Comparison of ENCODE assay signal across 31 cellular contexts in the genomic region with DNA sequence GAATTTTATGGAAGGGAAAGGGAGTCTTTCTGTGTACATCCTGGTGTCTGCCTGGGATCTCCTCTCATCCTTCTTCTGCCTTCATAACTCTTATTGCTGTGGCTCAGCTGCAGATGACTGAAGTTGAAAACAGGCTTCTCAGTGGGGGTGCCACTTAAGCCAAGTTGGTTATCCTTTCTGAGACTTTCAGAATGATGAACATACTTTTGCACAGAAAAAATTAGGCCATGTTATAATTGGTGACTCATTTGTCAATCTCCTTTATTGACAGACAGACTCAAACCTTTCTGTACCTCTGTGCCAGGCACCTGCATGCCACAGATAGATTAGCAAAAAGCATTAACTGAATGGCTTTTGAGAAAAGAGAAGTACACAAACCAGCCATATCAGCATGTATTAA.
"Had no signal": no experiment of that assay in that cellular context is flagged by ENCODE, and none has a peak within 500 bp of the region (broad histone marks: within the 10 kb centered on the region; RNA-seq: fewer than 3 reads in every experiment).

No MANE protein-coding gene starts in this region.

- H3K27ac ChIP-seq: adrenal gland, body of pancreas, brain microvascular endothelial cell, breast epithelium, VCaP had no signal

- ATAC-seq: activated CD8-positive, alpha-beta T cell treated with anti-CD3 and anti-CD28 coated beads for 36 hours; activated naive CD4-positive, alpha-beta T cell treated with anti-CD3 and anti-CD28 coated beads, Interleukin-2, amount 50 U/mL, for 72 hours; activated T-cell treated with anti-CD3 and anti-CD28 coated beads, Interleukin-2, amount 50 U/mL, for 4 hours; activated T-cell treated with anti-CD3 and anti-CD28 coated beads, Interleukin-2, amount 50 U/mL, for 72 hours; activated T-helper 17 cell treated with anti-CD3 and anti-CD28 coated beads, Interleukin-2, amount 50 U/mL, for 72 hours; body of pancreas had no signal

- H3K36me3 ChIP-seq: adrenal gland, brain microvascular endothelial cell, breast epithelium had no signal

- H3K4me1 ChIP-seq: adrenal gland, body of pancreas, breast epithelium had no signal

- H3K27me3 ChIP-seq: adrenal gland, body of pancreas, brain microvascular endothelial cell, breast epithelium had no signal

- DNase-seq: activated B cell treated with CpG ODN at 0.5 μM for 24 hours; activated CD4-positive, alpha-beta memory T cell treated with anti-CD3 and anti-CD28 coated beads for 36 hours; activated CD4-positive, alpha-beta T cell treated with anti-CD3 and anti-CD28 coated beads for 4 hours; activated CD4-positive, alpha-beta T cell treated with anti-CD3 and anti-CD28 coated beads, Interleukin-2, amount 10 ng/mL, durations not matched to agents 24 days and 14 days; activated CD4-positive, alpha-beta T cell treated with anti-CD3 and anti-CD28 coated beads, Interleukin-2, amount 50 U/mL, for 1 hour; activated CD4-positive, alpha-beta T cell treated with anti-CD3 and anti-CD28 coated beads, Interleukin-2, amount 50 U/mL, for 4 hours; activated CD4-positive, CD25-positive, alpha-beta regulatory T cell treated with anti-CD3 and anti-CD28 coated beads, Interleukin-2, amount 50 U/mL, for 72 hours; activated CD8-positive, alpha-beta memory T cell treated with anti-CD3 and anti-CD28 coated beads, Interleukin-2, amount 50 U/mL, for 4 hours; activated CD8-positive, alpha-beta T cell treated with anti-CD3 and anti-CD28 coated beads for 36 hours; activated effector memory CD4-positive, alpha-beta T cell treated with anti-CD3 and anti-CD28 coated beads, Interleukin-2, amount 50 U/mL, for 16 hours; activated gamma-delta T cell treated with Interleukin-2 at 50 U/mL for 16 hours; activated naive CD4-positive, alpha-beta T cell; activated naive CD4-positive, alpha-beta T cell treated with anti-CD3 and anti-CD28 coated beads for 36 hours; activated naive CD4-positive, alpha-beta T cell treated with anti-CD3 and anti-CD28 coated beads, Interleukin-2, amount 50 U/mL, for 16 hours; activated naive CD8-positive, alpha-beta T cell treated with anti-CD3 and anti-CD28 coated beads for 36 hours; activated T-cell treated with anti-CD3 and anti-CD28 coated beads for 4 hours; activated T-cell treated with anti-CD3 and anti-CD28 coated beads, Interleukin-2, amount 50 U/mL, for 1 hour; activated T-cell treated with anti-CD3 and anti-CD28 coated beads, Interleukin-2, amount 50 U/mL, for 4 hours; activated T-cell treated with anti-CD3 and anti-CD28 coated beads, Interleukin-2, amount 50 U/mL, for 72 hours; adrenal gland; amniotic stem cell; aorta; body of pancreas; brain microvascular endothelial cell; central memory CD4-positive, alpha-beta T cell; T-helper 2 cell; T-helper 9 cell had no signal

- H3K9me3 ChIP-seq: adrenal gland, body of pancreas, breast epithelium had no signal

- H3K4me3 ChIP-seq: adrenal gland, body of pancreas, breast epithelium had no signal
